Comparison of ENCODE assay signal across 9 cellular contexts in the genomic region with DNA sequence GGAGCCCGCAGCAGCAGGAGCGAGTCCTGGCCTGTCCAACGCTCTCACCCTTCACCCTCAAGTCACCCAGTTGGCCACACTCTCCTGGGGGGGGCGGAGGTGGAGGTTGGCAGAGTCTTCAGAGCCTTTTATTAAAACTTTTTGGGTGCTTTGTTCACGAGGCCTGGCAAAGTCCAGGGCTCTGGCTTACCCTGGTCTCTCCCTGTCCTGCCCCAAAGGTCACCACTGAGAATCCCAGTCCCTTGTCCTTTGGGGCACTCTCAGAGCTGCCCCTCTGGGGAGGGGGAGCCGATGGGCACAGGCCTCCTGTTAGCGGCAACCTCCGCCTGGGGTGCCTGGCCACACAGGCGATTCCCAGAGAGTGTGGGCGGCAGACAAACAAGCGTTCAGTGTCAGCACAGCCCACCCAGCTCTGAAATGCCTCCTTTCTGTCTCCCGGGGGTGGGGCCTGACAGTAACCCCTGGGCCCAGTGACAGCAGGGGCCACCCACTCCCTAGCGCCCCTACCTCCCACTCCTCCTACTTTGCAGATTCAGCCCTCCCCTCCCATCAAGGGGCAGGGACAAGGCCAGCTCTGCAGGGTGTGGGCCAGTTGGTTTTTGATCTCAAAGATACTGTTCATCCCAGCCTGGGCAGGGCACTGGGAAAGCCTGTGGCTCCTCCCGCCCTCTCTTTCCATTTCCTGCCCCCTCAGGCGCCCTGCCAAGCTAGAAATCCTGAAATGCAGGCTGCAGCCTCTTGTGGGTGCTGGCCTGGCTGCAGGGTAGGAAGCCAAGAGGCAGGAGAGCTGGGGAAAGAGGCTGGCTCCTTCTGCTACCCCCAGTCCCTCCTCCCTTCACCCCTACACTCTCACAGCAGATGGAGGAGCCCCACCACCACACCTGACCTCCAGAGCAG. TPM values are rescaled to one million over a fixed set of nuclear protein-coding genes. Genes with fewer than 3 reads are reported as not detected.
A peak's percentile ranks its signal among the peaks of the same experiment; 100 is the strongest.
DNase-seq lines count a peak whose midpoint lies in the region; ATAC-seq lines count a peak whose summit lies in the region.
"Had no signal": no experiment of that assay in that cellular context is flagged by ENCODE, and none has a peak within 500 bp of the region (broad histone marks: within the 10 kb centered on the region; RNA-seq: fewer than 3 reads in every experiment).

No MANE protein-coding gene starts in this region.

- H3K9me3 Mint-ChIP-seq in effector memory CD8-positive, alpha-beta T cell, result no peaks in the 10 kb centered on the region

- peaks cover 37 to 83% of the 10 kb centered on the region in 2 donors for H3K27me3 Mint-ChIP-seq in effector memory CD8-positive, alpha-beta T cell

- H3K36me3 Mint-ChIP-seq in effector memory CD8-positive, alpha-beta T cell (ENCODE audit: insufficient read depth), result no peaks in the 10 kb centered on the region

- ATAC-seq in effector memory CD8-positive, alpha-beta T cell (replicated peaks), result no peak
- ATAC-seq in GM19452 (IDR thresholded peaks at IDR 0.05; ENCODE audit: unreplicated experiment), result no peak

- H3K4me3 Mint-ChIP-seq in effector memory CD8-positive, alpha-beta T cell, result no peak overlapping the region

- no peak overlapping the region for H3K27ac Mint-ChIP-seq in effector memory CD8-positive, alpha-beta T cell

- peak; percentile 83 for DNase-seq in DMS79 treated with DMSO at 0.1 percent for 48 hours (lab: John Stamatoyannopoulos, UW)
- DNase-seq in NCI-H460 (ENCODE audit: extremely low read depth, low read depth), result peak; percentile 60
- peak; percentile 16 for DNase-seq in fibroblast of the conjunctiva (ENCODE audit: low read depth)
- peak; percentile 11 for DNase-seq in pons (ENCODE audit: low spot score)
- no peak for DNase-seq in NCI-H146 treated with DMSO at 0.1 percent for 48 hours (lab: John Stamatoyannopoulos, UW; ENCODE audit: unreplicated experiment)
- no peak for DNase-seq in T1000 (lab: John Stamatoyannopoulos, UW)
- no peak for DNase-seq in effector memory CD8-positive, alpha-beta T cell
- DNase-seq: stimulated activated CD4-positive, alpha-beta T cell treated with anti-CD3 and anti-CD28 coated beads, Interleukin-1b, Interleukin-23, amount 100 ng/mL, for 48 hours had no signal

- H3K4me1 Mint-ChIP-seq in effector memory CD8-positive, alpha-beta T cell (ENCODE audit: low read depth in 2 of 2), result peaks cover 0 to 2% of the 10 kb centered on the region in 2 donors

RNA-seq across cellular contexts. Expression of gene EMP2, which starts 36.6 kb away (rescaled TPM):
- 13.7 and 14.6 TPM in 2 replicates for total RNA-seq in NCI-H460 (2014; rRNA removed; shearing (Covaris generic))
- polyA plus RNA-seq in NCI-H460 (2014; cell fraction: nucleus; rRNA removed), result 19.3 and 22.8 TPM in 2 replicates

Comparison
In these comparisons a context has a peak if more than half of its experiments do, and no peak if none do; other contexts are left out.
1. DNase-seq: peak in DMS79 treated with DMSO at 0.1 percent for 48 hours (single experiment), NCI-H460 (single experiment), fibroblast of the conjunctiva (single experiment) and pons (single experiment); none in NCI-H146 treated with DMSO at 0.1 percent for 48 hours (single experiment), T1000 (single experiment) and effector memory CD8-positive, alpha-beta T cell (0 of 3).